Comparison of ENCODE assay signal across 1 cellular context in genomic region chr2:240911641-240912265, GRCh38.
TF ChIP-seq lines count a peak whose summit lies in the region.

No MANE protein-coding gene starts in this region.

TF ChIP-seq in IMR-90, 13 proteins besides CTCF, POLR2A, EP300 and RAD21:
- TF ChIP-seq MAFK (IDR thresholded peaks at IDR 0.05; ENCODE audit: low read depth, low read length) (no peak), RFX5 (IDR thresholded peaks at IDR 0.05; ENCODE audit: low read depth, low read length) (no peak), CEBPB (IDR thresholded peaks at IDR 0.05; ENCODE audit: low read depth, low read length) (no peak), USF2 (IDR thresholded peaks at IDR 0.05; ENCODE audit: low read depth, low read length) (no peak)
